23 cellular contexts compared by ENCODE assay signal in genomic region chr10:30793093-30793492, GRCh38.
DNase-seq lines count a peak whose midpoint lies in the region; ATAC-seq, FAIRE-seq and TF ChIP-seq lines count a peak whose summit lies in the region.
"Had no signal": no experiment of that assay in that cellular context is flagged by ENCODE, and none has a peak within 500 bp of the region (broad histone marks: within the 10 kb centered on the region; RNA-seq: fewer than 3 reads in every experiment).

No MANE protein-coding gene starts in this region.

- CTCF ChIA-PET in CD4-positive, alpha-beta T cell (lab: Charles Lee) = no interaction called here
- CTCF ChIA-PET in naive thymus-derived CD4-positive, alpha-beta T cell (lab: Charles Lee) = no interaction called here

- intact Hi-C loops in CD4-positive, alpha-beta T cell (cut with DNase I, micrococcal nuclease) = no loop called here
- intact Hi-C loops in naive thymus-derived CD4-positive, alpha-beta T cell (cut with micrococcal nuclease) = no loop called here

- no peak overlapping the region for H3K27ac ChIP-seq in CD4-positive, alpha-beta T cell (ENCODE audit: low read depth, low read length)
- H3K27ac ChIP-seq in naive thymus-derived CD4-positive, alpha-beta T cell (ENCODE audit: low read depth, low read length) = no peak overlapping the region
- H3K27ac ChIP-seq: BLaER1 treated with 17β-estradiol and CSF1 and Interleukin-3, amounts not matched to agents 10 nM and 100 nM; C4-2B had no signal

- H3K9me3 ChIP-seq in CD4-positive, alpha-beta T cell (ENCODE audit: control insufficient read depth, low read length) = no peaks in the 10 kb centered on the region
- H3K9me3 ChIP-seq in naive thymus-derived CD4-positive, alpha-beta T cell (ENCODE audit: control insufficient read depth in 2 of 3, low read length in 3 of 3) = no peaks in the 10 kb centered on the region
- H3K9me3 ChIP-seq: BLaER1 treated with 17β-estradiol and CSF1 and Interleukin-3, amounts not matched to agents 10 nM and 100 nM had no signal

- no peak for TF ChIP-seq CTCF in CD4-positive, alpha-beta T cell (IDR thresholded peaks at IDR 0.05)

- no peaks in the 10 kb centered on the region for H3K36me3 Mint-ChIP-seq in CD4-positive, alpha-beta T cell (ENCODE audit: low read depth)
- peaks cover 0 to 10% (median 4%) of the 10 kb centered on the region in 5 donors for H3K36me3 Mint-ChIP-seq in naive thymus-derived CD4-positive, alpha-beta T cell

- no peak for ATAC-seq in CD4-positive, alpha-beta T cell (ENCODE audit: poor library complexity)
- no peak for ATAC-seq in naive thymus-derived CD4-positive, alpha-beta T cell
- ATAC-seq in GM21367 (IDR thresholded peaks at IDR 0.05; ENCODE audit: unreplicated experiment) = no peak
- ATAC-seq: GM12878 had no signal

- H3K4me1 ChIP-seq in naive thymus-derived CD4-positive, alpha-beta T cell (ENCODE audit: control insufficient read depth in 2 of 2, insufficient read depth in 2 of 2, low read length in 2 of 2) = peaks cover 18 to 25% of the 10 kb centered on the region in 2 donors
- H3K4me1 ChIP-seq: BLaER1 treated with 17β-estradiol and CSF1 and Interleukin-3, amounts not matched to agents 10 nM and 100 nM had no signal

- H3K4me3 Mint-ChIP-seq in CD4-positive, alpha-beta T cell = no peak overlapping the region
- H3K4me3 Mint-ChIP-seq in naive thymus-derived CD4-positive, alpha-beta T cell = peak overlapping the region in 2 of 10 donors; percentile 3 to 85

- POLR2A ChIA-PET in CD4-positive, alpha-beta T cell (lab: Charles Lee) = interaction anchor here (1.3 to 1.4 kb wide), 3 partner anchors 9 to 967 kb away, joined by 4 to 7 read pairs (median 5); partner anchors contain the start of gene ZNF438
- POLR2A ChIA-PET in naive thymus-derived CD4-positive, alpha-beta T cell (lab: Charles Lee) = interaction anchor here (1.0 to 1.7 kb wide), 3 partner anchors 8 to 19 kb away, joined by 5 to 12 read pairs (median 7); no protein-coding TSS in a partner anchor

- no peak overlapping the region for H3K4me3 ChIP-seq in naive thymus-derived CD4-positive, alpha-beta T cell (ENCODE audit: low read length)
- H3K4me3 ChIP-seq: BLaER1 treated with 17β-estradiol and CSF1 and Interleukin-3, amounts not matched to agents 10 nM and 100 nM; GM12878 had no signal

- peak overlapping the region; percentile 88 for H3K27ac Mint-ChIP-seq in CD4-positive, alpha-beta T cell
- peak overlapping the region in 6 of 9 donors; percentile 14 to 97 (median 86) for H3K27ac Mint-ChIP-seq in naive thymus-derived CD4-positive, alpha-beta T cell

- no peaks in the 10 kb centered on the region for H3K36me3 ChIP-seq in naive thymus-derived CD4-positive, alpha-beta T cell (ENCODE audit: control insufficient read depth in 2 of 3, insufficient read depth in 3 of 3, low read length in 3 of 3)
- H3K36me3 ChIP-seq: BLaER1 treated with 17β-estradiol and CSF1 and Interleukin-3, amounts not matched to agents 10 nM and 100 nM had no signal

- DNase-seq in CD4-positive, alpha-beta T cell = no peak
- DNase-seq in HTR-8/SVneo (ENCODE audit: insufficient read length, low spot score) = no peak
- no peak for DNase-seq in naive thymus-derived CD4-positive, alpha-beta T cell
- DNase-seq in activated CD4-positive, alpha-beta T cell treated with anti-CD3 and anti-CD28 coated beads, Interleukin-2, amount 50 U/mL, for 4 hours = no peak
- DNase-seq: 8988T; ACHN; CD4-positive, alpha-beta memory T cell; CD8-positive, alpha-beta memory T cell; COR-L47; DMS 273 treated with DMSO at 0.1 percent for 48 hours; DMS153; DMS53; DMS79; DND-41; EL; GDM1 had no signal

- peak; percentile 20 for FAIRE-seq in HTR-8/SVneo (lab: Jason Lieb, UNC)
- FAIRE-seq: A204.1, GM12878, GM12892, GM18507 had no signal

- no peaks in the 10 kb centered on the region for H3K9me3 Mint-ChIP-seq in CD4-positive, alpha-beta T cell
- peaks cover 0 to 12% (median 0%) of the 10 kb centered on the region in 11 donors for H3K9me3 Mint-ChIP-seq in naive thymus-derived CD4-positive, alpha-beta T cell

- peaks cover 45% of the 10 kb centered on the region for H3K4me1 Mint-ChIP-seq in CD4-positive, alpha-beta T cell (ENCODE audit: low read depth)
- peaks cover 17 to 52% (median 45%) of the 10 kb centered on the region in 7 donors for H3K4me1 Mint-ChIP-seq in naive thymus-derived CD4-positive, alpha-beta T cell

- H3K27me3 Mint-ChIP-seq in CD4-positive, alpha-beta T cell = no peaks in the 10 kb centered on the region
- no peaks in the 10 kb centered on the region for H3K27me3 Mint-ChIP-seq in naive thymus-derived CD4-positive, alpha-beta T cell
- H3K27me3 Mint-ChIP-seq: CD4-positive, alpha-beta memory T cell; CD8-positive, alpha-beta memory T cell had no signal

- H3K27me3 ChIP-seq in CD4-positive, alpha-beta T cell (ENCODE audit: control insufficient read depth, insufficient read depth, low read length) = no peaks in the 10 kb centered on the region
- no peaks in the 10 kb centered on the region for H3K27me3 ChIP-seq in naive thymus-derived CD4-positive, alpha-beta T cell (ENCODE audit: control insufficient read depth in 2 of 2, insufficient read depth in 2 of 2, low read length in 2 of 2)
- H3K27me3 ChIP-seq: BLaER1 treated with 17β-estradiol and CSF1 and Interleukin-3, amounts not matched to agents 10 nM and 100 nM had no signal
